2 cellular contexts compared by ENCODE assay signal in the genomic region with DNA sequence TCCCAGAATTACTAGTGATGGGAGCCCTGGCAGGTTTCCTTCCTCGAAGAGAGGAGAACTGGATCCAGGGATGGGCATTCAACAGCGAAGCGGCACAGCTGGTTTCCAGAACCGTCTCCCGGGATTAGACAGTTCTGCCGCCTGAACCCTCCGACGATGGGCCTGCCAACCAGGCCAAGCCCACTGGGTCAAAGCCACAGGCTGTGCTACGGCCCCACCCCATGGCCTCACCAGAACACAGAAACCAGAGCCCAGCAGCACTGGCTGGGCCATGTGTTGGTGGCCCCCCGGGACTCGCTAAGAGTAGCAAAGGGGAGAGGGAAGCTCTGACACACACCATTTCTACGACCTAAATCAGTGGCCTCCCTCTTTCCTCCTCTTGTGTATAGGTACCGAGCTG.
TF ChIP-seq lines count a peak whose summit lies in the region.

No MANE protein-coding gene starts in this region.

TF ChIP-seq in SK-N-SH, 30 proteins besides CTCF, POLR2A, EP300 and RAD21:
- TF ChIP-seq USF1 (IDR thresholded peaks at IDR 0.05; ENCODE audit: borderline replicate concordance, low read depth) (no peak), NFIC (IDR thresholded peaks at IDR 0.05; ENCODE audit: borderline replicate concordance) (no peak), JUND (IDR thresholded peaks at IDR 0.05) (no peak), POLR2AphosphoS5 (IDR thresholded peaks at IDR 0.05; ENCODE audit: low read depth, low read length) (no peak), TCF12 (IDR thresholded peaks at IDR 0.05) (no peak), EZH2phosphoT487 (IDR thresholded peaks at IDR 0.05; ENCODE audit: borderline replicate concordance, low read depth) (no peak)
- TF ChIP-seq, protein P1, sequence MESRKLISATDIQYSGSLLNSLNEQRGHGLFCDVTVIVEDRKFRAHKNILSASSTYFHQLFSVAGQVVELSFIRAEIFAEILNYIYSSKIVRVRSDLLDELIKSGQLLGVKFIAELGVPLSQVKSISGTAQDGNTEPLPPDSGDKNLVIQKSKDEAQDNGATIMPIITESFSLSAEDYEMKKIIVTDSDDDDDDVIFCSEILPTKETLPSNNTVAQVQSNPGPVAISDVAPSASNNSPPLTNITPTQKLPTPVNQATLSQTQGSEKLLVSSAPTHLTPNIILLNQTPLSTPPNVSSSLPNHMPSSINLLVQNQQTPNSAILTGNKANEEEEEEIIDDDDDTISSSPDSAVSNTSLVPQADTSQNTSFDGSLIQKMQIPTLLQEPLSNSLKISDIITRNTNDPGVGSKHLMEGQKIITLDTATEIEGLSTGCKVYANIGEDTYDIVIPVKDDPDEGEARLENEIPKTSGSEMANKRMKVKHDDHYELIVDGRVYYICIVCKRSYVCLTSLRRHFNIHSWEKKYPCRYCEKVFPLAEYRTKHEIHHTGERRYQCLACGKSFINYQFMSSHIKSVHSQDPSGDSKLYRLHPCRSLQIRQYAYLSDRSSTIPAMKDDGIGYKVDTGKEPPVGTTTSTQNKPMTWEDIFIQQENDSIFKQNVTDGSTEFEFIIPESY (IDR thresholded peaks at IDR 0.05; ENCODE audit: borderline replicate concordance, low read depth): no peak

TF ChIP-seq in SK-N-SH treated with all-trans-retinoic acid at 6 μM for 48 hours, 23 proteins besides CTCF, POLR2A, EP300 and RAD21:
- TF ChIP-seq, protein P2, sequence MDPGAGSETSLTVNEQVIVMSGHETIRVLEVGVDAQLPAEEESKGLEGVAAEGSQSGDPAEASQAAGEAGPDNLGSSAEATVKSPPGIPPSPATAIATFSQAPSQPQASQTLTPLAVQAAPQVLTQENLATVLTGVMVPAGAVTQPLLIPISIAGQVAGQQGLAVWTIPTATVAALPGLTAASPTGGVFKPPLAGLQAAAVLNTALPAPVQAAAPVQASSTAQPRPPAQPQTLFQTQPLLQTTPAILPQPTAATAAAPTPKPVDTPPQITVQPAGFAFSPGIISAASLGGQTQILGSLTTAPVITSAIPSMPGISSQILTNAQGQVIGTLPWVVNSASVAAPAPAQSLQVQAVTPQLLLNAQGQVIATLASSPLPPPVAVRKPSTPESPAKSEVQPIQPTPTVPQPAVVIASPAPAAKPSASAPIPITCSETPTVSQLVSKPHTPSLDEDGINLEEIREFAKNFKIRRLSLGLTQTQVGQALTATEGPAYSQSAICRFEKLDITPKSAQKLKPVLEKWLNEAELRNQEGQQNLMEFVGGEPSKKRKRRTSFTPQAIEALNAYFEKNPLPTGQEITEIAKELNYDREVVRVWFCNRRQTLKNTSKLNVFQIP (CRISPR knock-in tag; IDR thresholded peaks at IDR 0.05; ENCODE audit: borderline replicate concordance, low read depth): no peak
- TF ChIP-seq ZFP30 (CRISPR knock-in tag; IDR thresholded peaks at IDR 0.05) (no peak), CSDC2 (CRISPR knock-in tag; IDR thresholded peaks at IDR 0.05) (no peak), ISL1 (CRISPR knock-in tag; IDR thresholded peaks at IDR 0.05) (no peak), ZNF70 (CRISPR knock-in tag; IDR thresholded peaks at IDR 0.05) (no peak), TCF4 (CRISPR knock-in tag; IDR thresholded peaks at IDR 0.05; ENCODE audit: borderline replicate concordance) (no peak), OSR1 (CRISPR knock-in tag; IDR thresholded peaks at IDR 0.05) (no peak), PPARA (CRISPR knock-in tag; IDR thresholded peaks at IDR 0.05; ENCODE audit: borderline replicate concordance) (no peak), ZC3H10 (CRISPR knock-in tag; IDR thresholded peaks at IDR 0.05) (no peak), CSRNP3 (CRISPR knock-in tag; IDR thresholded peaks at IDR 0.05) (no peak), ZNF8 (CRISPR knock-in tag; IDR thresholded peaks at IDR 0.05) (no peak), ZNF565 (CRISPR knock-in tag; conservative IDR thresholded peaks at IDR 0.05; ENCODE audit: low read depth) (no peak), ZFP3 (CRISPR knock-in tag; IDR thresholded peaks at IDR 0.05) (no peak), GLIS3 (CRISPR knock-in tag; IDR thresholded peaks at IDR 0.05) (no peak), RARB (CRISPR knock-in tag; IDR thresholded peaks at IDR 0.05) (no peak), SNAI2 (CRISPR knock-in tag; IDR thresholded peaks at IDR 0.05) (no peak)
- TF ChIP-seq, protein P3, sequence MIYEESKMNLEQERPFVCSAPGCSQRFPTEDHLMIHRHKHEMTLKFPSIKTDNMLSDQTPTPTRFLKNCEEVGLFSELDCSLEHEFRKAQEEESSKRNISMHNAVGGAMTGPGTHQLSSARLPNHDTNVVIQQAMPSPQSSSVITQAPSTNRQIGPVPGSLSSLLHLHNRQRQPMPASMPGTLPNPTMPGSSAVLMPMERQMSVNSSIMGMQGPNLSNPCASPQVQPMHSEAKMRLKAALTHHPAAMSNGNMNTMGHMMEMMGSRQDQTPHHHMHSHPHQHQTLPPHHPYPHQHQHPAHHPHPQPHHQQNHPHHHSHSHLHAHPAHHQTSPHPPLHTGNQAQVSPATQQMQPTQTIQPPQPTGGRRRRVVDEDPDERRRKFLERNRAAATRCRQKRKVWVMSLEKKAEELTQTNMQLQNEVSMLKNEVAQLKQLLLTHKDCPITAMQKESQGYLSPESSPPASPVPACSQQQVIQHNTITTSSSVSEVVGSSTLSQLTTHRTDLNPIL (CRISPR knock-in tag; IDR thresholded peaks at IDR 0.05; ENCODE audit: low read depth): no peak
- TF ChIP-seq, protein P4, sequence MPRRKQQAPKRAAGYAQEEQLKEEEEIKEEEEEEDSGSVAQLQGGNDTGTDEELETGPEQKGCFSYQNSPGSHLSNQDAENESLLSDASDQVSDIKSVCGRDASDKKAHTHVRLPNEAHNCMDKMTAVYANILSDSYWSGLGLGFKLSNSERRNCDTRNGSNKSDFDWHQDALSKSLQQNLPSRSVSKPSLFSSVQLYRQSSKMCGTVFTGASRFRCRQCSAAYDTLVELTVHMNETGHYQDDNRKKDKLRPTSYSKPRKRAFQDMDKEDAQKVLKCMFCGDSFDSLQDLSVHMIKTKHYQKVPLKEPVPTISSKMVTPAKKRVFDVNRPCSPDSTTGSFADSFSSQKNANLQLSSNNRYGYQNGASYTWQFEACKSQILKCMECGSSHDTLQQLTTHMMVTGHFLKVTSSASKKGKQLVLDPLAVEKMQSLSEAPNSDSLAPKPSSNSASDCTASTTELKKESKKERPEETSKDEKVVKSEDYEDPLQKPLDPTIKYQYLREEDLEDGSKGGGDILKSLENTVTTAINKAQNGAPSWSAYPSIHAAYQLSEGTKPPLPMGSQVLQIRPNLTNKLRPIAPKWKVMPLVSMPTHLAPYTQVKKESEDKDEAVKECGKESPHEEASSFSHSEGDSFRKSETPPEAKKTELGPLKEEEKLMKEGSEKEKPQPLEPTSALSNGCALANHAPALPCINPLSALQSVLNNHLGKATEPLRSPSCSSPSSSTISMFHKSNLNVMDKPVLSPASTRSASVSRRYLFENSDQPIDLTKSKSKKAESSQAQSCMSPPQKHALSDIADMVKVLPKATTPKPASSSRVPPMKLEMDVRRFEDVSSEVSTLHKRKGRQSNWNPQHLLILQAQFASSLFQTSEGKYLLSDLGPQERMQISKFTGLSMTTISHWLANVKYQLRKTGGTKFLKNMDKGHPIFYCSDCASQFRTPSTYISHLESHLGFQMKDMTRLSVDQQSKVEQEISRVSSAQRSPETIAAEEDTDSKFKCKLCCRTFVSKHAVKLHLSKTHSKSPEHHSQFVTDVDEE (CRISPR knock-in tag; IDR thresholded peaks at IDR 0.05): no peak
